In the genomic region with DNA sequence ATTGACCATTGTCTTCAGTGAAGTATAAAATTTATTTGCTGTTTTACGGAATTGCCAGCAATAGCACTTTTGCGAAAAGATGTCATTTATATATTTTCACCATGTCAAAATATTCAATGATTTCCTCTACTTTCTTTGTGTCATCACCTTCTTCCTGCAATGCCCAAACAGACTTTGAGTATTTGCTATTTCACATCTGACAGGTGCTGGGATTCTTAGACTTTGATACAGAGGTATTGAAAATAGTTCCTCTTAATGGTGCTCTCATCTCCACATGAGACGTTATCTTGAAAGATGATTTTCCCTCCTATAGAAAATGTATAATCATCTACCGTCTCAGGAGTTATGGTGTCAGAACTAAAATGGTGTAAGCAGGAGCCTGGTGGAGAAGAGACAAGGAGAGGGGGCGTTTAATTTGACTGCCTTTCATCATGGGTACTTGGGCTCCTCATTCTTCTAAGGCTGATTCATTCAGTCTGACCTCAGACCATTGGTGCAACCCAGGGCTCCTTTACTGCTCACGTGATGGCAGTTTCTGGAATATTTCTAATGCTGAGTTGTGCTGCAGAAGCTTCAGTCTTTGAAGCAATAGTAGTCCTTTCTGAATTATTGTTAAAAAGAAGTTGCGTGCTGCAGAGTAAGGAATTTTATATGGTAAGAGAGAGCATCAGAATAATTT, we compare ENCODE assay signal across 20 cellular contexts.
A peak's percentile ranks its signal among the peaks of the same experiment; 100 is the strongest.
DNase-seq lines count a peak whose midpoint lies in the region; ATAC-seq lines count a peak whose summit lies in the region.
"Had no signal": no experiment of that assay in that cellular context is flagged by ENCODE, and none has a peak within 500 bp of the region (broad histone marks: within the 10 kb centered on the region; RNA-seq: fewer than 3 reads in every experiment).

No MANE protein-coding gene starts in this region.

- peaks cover 18% of the 10 kb centered on the region for H3F3A ChIP-seq in GM23248 (ENCODE audit: insufficient read depth)

- no peak overlapping the region for H2BK12ac ChIP-seq in mesenchymal stem cell (ENCODE audit: low read length in 2 of 2)

- no peak overlapping the region for H2AK5ac ChIP-seq in mesenchymal stem cell (ENCODE audit: low read length, severe bottlenecking)

- in situ Hi-C loops in GM23248 (cut with MboI) = no loop called here

- H2BK120ac ChIP-seq in mesenchymal stem cell (ENCODE audit: low read depth, low read length) = no peak overlapping the region

- H3K9me2 ChIP-seq in GM23248 (ENCODE audit: insufficient read depth) = no peaks in the 10 kb centered on the region

- no peak overlapping the region for H3K9ac ChIP-seq in GM23248
- H3K9ac ChIP-seq in mesenchymal stem cell (ENCODE audit: low read length) = no peak overlapping the region

- H2AFZ ChIP-seq in GM23248 (no peak overlapping the region), mesenchymal stem cell (ENCODE audit: low read depth, low read length) (no peak overlapping the region)

- ATAC-seq in activated naive CD8-positive, alpha-beta T cell treated with anti-CD3 and anti-CD28 coated beads, Interleukin-2, amount 50 U/mL, for 24 hours = no peak
- no peak for ATAC-seq in HG02981 (IDR thresholded peaks at IDR 0.05; ENCODE audit: unreplicated experiment)
- ATAC-seq: Panc1, SK-N-SH treated with all-trans-retinoic acid at 6 μM for 48 hours had no signal

- no peak overlapping the region for H3K4me2 ChIP-seq in GM23248 (ENCODE audit: unreplicated experiment)
- H3K4me2 ChIP-seq in mesenchymal stem cell (ENCODE audit: low read length, poor library complexity, severe bottlenecking) = no peak overlapping the region

- no peak overlapping the region for H2BK5ac ChIP-seq in mesenchymal stem cell (ENCODE audit: low read depth, low read length, poor library complexity, severe bottlenecking)

- H3K9me3 Mint-ChIP-seq in activated naive CD8-positive, alpha-beta T cell treated with anti-CD3 and anti-CD28 coated beads, Interleukin-2, amount 50 U/mL, for 24 hours = peaks cover 1% of the 10 kb centered on the region

- H3K27ac ChIP-seq in GM23248 (no peak overlapping the region), mesenchymal stem cell (ENCODE audit: low read length, poor library complexity, severe bottlenecking) (no peak overlapping the region)
- H3K27ac ChIP-seq: C4-2B had no signal

- H3K9me3 ChIP-seq in GM23248 (ENCODE audit: low read depth) (no peaks in the 10 kb centered on the region), mesenchymal stem cell (ENCODE audit: control insufficient read depth, low read length) (no peaks in the 10 kb centered on the region)

- H3K27me3 ChIP-seq in GM23248 (replicated peaks; ENCODE audit: insufficient read depth) (no peaks in the 10 kb centered on the region), mesenchymal stem cell (ENCODE audit: control insufficient read depth in 1 of 2, insufficient read depth in 1 of 2, low read length in 2 of 2) (no peaks in the 10 kb centered on the region)

- H4K8ac ChIP-seq in mesenchymal stem cell (ENCODE audit: low read length) = no peak overlapping the region

- H3K79me2 ChIP-seq in GM23248 (ENCODE audit: insufficient read depth) = no peaks in the 10 kb centered on the region

- H4K91ac ChIP-seq in mesenchymal stem cell (ENCODE audit: low read length) = no peak overlapping the region

- peak; percentile 20 for DNase-seq in AG08395 (ENCODE audit: low spot score)
- DNase-seq in GM23248 = peak; percentile 48
- peak; percentile 7 for DNase-seq in astrocyte of the hippocampus (ENCODE audit: low read depth, low spot score)
- DNase-seq in mesenchymal stem cell = peak; percentile 34
- no peak for DNase-seq in activated naive CD8-positive, alpha-beta T cell treated with anti-CD3 and anti-CD28 coated beads, Interleukin-2, amount 50 U/mL, for 24 hours
- DNase-seq in stimulated activated CD4-positive, alpha-beta T cell treated with anti-CD3 and anti-CD28 coated beads, Interleukin-4, amount 100 ng/mL, for 1 hour = no peak
- DNase-seq: 8988T, DMS79, GOT3, HCEC 1CT, KG1, NCI-H1092 treated with DMSO at 0.1 percent for 48 hours, NCI-H1436 treated with DMSO at 0.1 percent for 48 hours, NCI-H1930, NCI-H524 treated with DMSO at 0.1 percent for 48 hours, NCI-H82 had no signal

- H3K14ac ChIP-seq in mesenchymal stem cell (ENCODE audit: low read length in 2 of 2) = no peak overlapping the region

- no peaks in the 10 kb centered on the region for H3K36me3 Mint-ChIP-seq in activated naive CD8-positive, alpha-beta T cell treated with anti-CD3 and anti-CD28 coated beads, Interleukin-2, amount 50 U/mL, for 24 hours (ENCODE audit: low read depth)

- no peaks in the 10 kb centered on the region for H3K27me3 Mint-ChIP-seq in activated naive CD8-positive, alpha-beta T cell treated with anti-CD3 and anti-CD28 coated beads, Interleukin-2, amount 50 U/mL, for 24 hours

- H3K4me1 Mint-ChIP-seq in activated naive CD8-positive, alpha-beta T cell treated with anti-CD3 and anti-CD28 coated beads, Interleukin-2, amount 50 U/mL, for 24 hours = no peaks in the 10 kb centered on the region

- H4K20me1 ChIP-seq in GM23248 (ENCODE audit: insufficient read depth) = no peaks in the 10 kb centered on the region

- no peaks in the 10 kb centered on the region for H3K36me3 ChIP-seq in GM23248 (ENCODE audit: low read depth)
- H3K36me3 ChIP-seq in mesenchymal stem cell (ENCODE audit: control insufficient read depth in 1 of 2, insufficient read depth in 2 of 2, low read depth in 1 of 2, low read length in 2 of 2) = no peaks in the 10 kb centered on the region

- H3K79me1 ChIP-seq in mesenchymal stem cell (replicated peaks; ENCODE audit: low read length, poor library complexity, severe bottlenecking) = no peaks in the 10 kb centered on the region

- H3K4me1 ChIP-seq in GM23248 (ENCODE audit: insufficient read depth) = peaks cover 22% of the 10 kb centered on the region
- no peaks in the 10 kb centered on the region for H3K4me1 ChIP-seq in mesenchymal stem cell (ENCODE audit: control insufficient read depth, insufficient read depth, low read depth, low read length)

- no peak overlapping the region for H3K4ac ChIP-seq in mesenchymal stem cell (ENCODE audit: low read depth in 1 of 2, low read length in 2 of 2)

- H3K18ac ChIP-seq in mesenchymal stem cell (ENCODE audit: low read depth in 1 of 2, low read length in 2 of 2) = no peak overlapping the region

- 80 to 82% methylated on average over 7 of the region's 7 CpGs for WGBS in GM23248 (ENCODE audit: low coverage in 1 of 2, low lambda C conversion rate in 2 of 2, missing lambda C conversion rate in 2 of 2), 2 experiments
- 71% methylated on average over 4 of the region's 7 CpGs for WGBS in mesenchymal stem cell

- H3K27ac Mint-ChIP-seq in activated naive CD8-positive, alpha-beta T cell treated with anti-CD3 and anti-CD28 coated beads, Interleukin-2, amount 50 U/mL, for 24 hours = no peak overlapping the region

- H3K4me3 Mint-ChIP-seq in activated naive CD8-positive, alpha-beta T cell treated with anti-CD3 and anti-CD28 coated beads, Interleukin-2, amount 50 U/mL, for 24 hours = no peak overlapping the region

- H2BK15ac ChIP-seq in mesenchymal stem cell (ENCODE audit: low read depth, poor library complexity, severe bottlenecking) = no peak overlapping the region

- no peak overlapping the region for H3K23ac ChIP-seq in mesenchymal stem cell (ENCODE audit: low read length in 2 of 2)

- H3K4me3 ChIP-seq in GM23248 (no peak overlapping the region), mesenchymal stem cell (ENCODE audit: insufficient read depth in 1 of 2, low read depth in 1 of 2, low read length in 2 of 2) (no peak overlapping the region)

Comparison
In these comparisons a context has a peak if more than half of its experiments do, and no peak if none do; other contexts are left out.
1. DNase-seq: peak in AG08395 (single experiment), GM23248 (single experiment), astrocyte of the hippocampus (single experiment) and mesenchymal stem cell (single experiment); none in activated naive CD8-positive, alpha-beta T cell treated with anti-CD3 and anti-CD28 coated beads, Interleukin-2, amount 50 U/mL, for 24 hours (single experiment) and stimulated activated CD4-positive, alpha-beta T cell treated with anti-CD3 and anti-CD28 coated beads, Interleukin-4, amount 100 ng/mL, for 1 hour (single experiment).